In genomic region chr11:114115406-114116054, GRCh38 we compare ENCODE assay signal across 2 cellular contexts.
TF ChIP-seq lines count a peak whose summit lies in the region.

No MANE protein-coding gene starts in this region.

TF ChIP-seq in GM23338, 12 proteins besides CTCF, POLR2A, EP300 and RAD21 (continued from another document):
- TF ChIP-seq ZNF462 (CRISPR knock-in tag; IDR thresholded peaks at IDR 0.05) = no peak
- no peak for TF ChIP-seq ZNF114 (CRISPR knock-in tag; IDR thresholded peaks at IDR 0.05)
- TF ChIP-seq REST (IDR thresholded peaks at IDR 0.05; ENCODE audit: unreplicated experiment) = no peak
- no peak for TF ChIP-seq ETS1 (IDR thresholded peaks at IDR 0.05)

TF ChIP-seq in WTC11, 78 proteins besides CTCF, POLR2A, EP300 and RAD21:
- TF ChIP-seq PREB (CRISPR knock-in tag; IDR thresholded peaks at IDR 0.05; ENCODE audit: borderline replicate concordance) (no peak), TCF7 (CRISPR knock-in tag; IDR thresholded peaks at IDR 0.05; ENCODE audit: low read depth) (no peak), E2F5 (CRISPR knock-in tag; IDR thresholded peaks at IDR 0.05) (no peak), RELA (CRISPR knock-in tag; IDR thresholded peaks at IDR 0.05; ENCODE audit: borderline replicate concordance) (no peak), NR3C1 (CRISPR knock-in tag; conservative IDR thresholded peaks at IDR 0.05; ENCODE audit: low read depth) (no peak), TP53 (CRISPR knock-in tag; IDR thresholded peaks at IDR 0.05) (no peak), HMGA2 (CRISPR knock-in tag; IDR thresholded peaks at IDR 0.05) (no peak), PRDM15 (CRISPR knock-in tag; IDR thresholded peaks at IDR 0.05) (no peak), PRRX2 (CRISPR knock-in tag; IDR thresholded peaks at IDR 0.05) (no peak), CBFB (CRISPR knock-in tag; IDR thresholded peaks at IDR 0.05; ENCODE audit: low read depth) (no peak), ZNF396 (CRISPR knock-in tag; IDR thresholded peaks at IDR 0.05; ENCODE audit: borderline replicate concordance) (no peak), ELF4 (CRISPR knock-in tag; IDR thresholded peaks at IDR 0.05; ENCODE audit: low read depth) (no peak), ZNF138 (CRISPR knock-in tag; conservative IDR thresholded peaks at IDR 0.05) (no peak), ETV6 (CRISPR knock-in tag; IDR thresholded peaks at IDR 0.05) (no peak)
